ENCODE assay signal across 9 cellular contexts in the genomic region with DNA sequence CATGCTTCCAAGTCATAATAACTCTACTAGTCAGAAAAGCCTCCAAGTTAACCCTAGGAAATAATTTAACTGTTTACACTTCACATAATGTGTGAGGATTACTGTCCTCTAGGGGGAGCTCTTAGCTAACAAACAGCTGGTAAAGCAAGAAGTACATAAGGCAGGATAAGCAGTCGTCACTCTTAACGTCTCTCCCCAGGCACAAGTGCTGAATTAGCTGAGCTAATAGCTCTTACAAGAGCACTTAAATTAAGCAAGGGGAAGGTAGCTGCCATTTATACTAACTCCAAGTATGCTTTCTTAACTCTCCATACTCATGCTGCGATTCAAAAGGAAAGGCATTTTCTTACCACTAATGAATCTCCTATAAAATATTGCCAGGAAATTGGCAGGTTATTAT.
DNase-seq lines count a peak whose midpoint lies in the region; ATAC-seq and TF ChIP-seq lines count a peak whose summit lies in the region.
"Had no signal": no experiment of that assay in that cellular context is flagged by ENCODE, and none has a peak within 500 bp of the region (broad histone marks: within the 10 kb centered on the region; RNA-seq: fewer than 3 reads in every experiment).

No MANE protein-coding gene starts in this region.

- TF ChIP-seq CTCF in Loucy (conservative IDR thresholded peaks at IDR 0.05; ENCODE audit: low read length) (peak; percentile 94), OCI-LY7 (conservative IDR thresholded peaks at IDR 0.05; ENCODE audit: low read length) (peak; percentile 93)

- H3K9me3 ChIP-seq in Loucy (ENCODE audit: insufficient read depth, low read depth, low read length) (no peaks in the 10 kb centered on the region), OCI-LY7 (ENCODE audit: low read length) (no peaks in the 10 kb centered on the region)
- H3K9me3 ChIP-seq: BLaER1 had no signal

- no peak overlapping the region for H3K4me3 ChIP-seq in Loucy (ENCODE audit: low read length, poor library complexity, severe bottlenecking)
- H3K4me3 ChIP-seq in OCI-LY7 (ENCODE audit: low read depth, low read length, poor library complexity, severe bottlenecking): no peak overlapping the region
- H3K4me3 ChIP-seq: BLaER1 had no signal

- peak overlapping the region in 1 of 6 donors; percentile 5 for H3K27ac Mint-ChIP-seq in naive B cell

- H3F3A ChIP-seq in Loucy (ENCODE audit: low read depth): no peaks in the 10 kb centered on the region

- no peak overlapping the region for H2AFZ ChIP-seq in Loucy (ENCODE audit: low read length)
- H2AFZ ChIP-seq in OCI-LY7 (ENCODE audit: low read length): no peak overlapping the region

- H3K9me3 Mint-ChIP-seq in naive B cell: no peaks in the 10 kb centered on the region

- DNase-seq in SKM-1 treated with dmso at 0.1 percent for 144 hours (lab: John Stamatoyannopoulos, UW; ENCODE audit: unreplicated experiment): peak; percentile 45
- DNase-seq in SKM-1 (lab: John Stamatoyannopoulos, UW; ENCODE audit: unreplicated experiment): no peak
- peak; percentile 84 for DNase-seq in OCI-LY7 (ENCODE audit: low spot score)
- DNase-seq in dedifferentiated amniotic fluid mesenchymal stem cell (ENCODE audit: extremely low spot score): peak; percentile 74
- peak; percentile 53 for DNase-seq in naive B cell
- no peak for DNase-seq in 8988T
- DNase-seq in GM19238 (ENCODE audit: insufficient read length, low spot score): no peak

- H4K20me1 ChIP-seq in Loucy (ENCODE audit: insufficient read depth, low read length, poor library complexity, severe bottlenecking) (no peaks in the 10 kb centered on the region), OCI-LY7 (ENCODE audit: insufficient read depth, low read length) (no peaks in the 10 kb centered on the region)
- H4K20me1 ChIP-seq: BLaER1 had no signal

- H3K36me3 Mint-ChIP-seq in naive B cell: no peaks in the 10 kb centered on the region

- no peak for ATAC-seq in naive B cell (ENCODE audit: low read depth in 2 of 2)

- CTCF ChIA-PET in OCI-LY7 (lab: Charles Lee; ENCODE audit: unreplicated experiment): interaction anchor here (1.1 kb wide), 1 partner anchor 385 kb away, joined by 4 read pairs; no protein-coding TSS in a partner anchor

- no peak overlapping the region for H3K9ac ChIP-seq in Loucy (ENCODE audit: low read depth, low read length, poor library complexity, severe bottlenecking)
- H3K9ac ChIP-seq: BLaER1 had no signal

- H3K4me2 ChIP-seq in Loucy (ENCODE audit: low read depth, low read length, poor library complexity, severe bottlenecking) (no peak overlapping the region), OCI-LY7 (ENCODE audit: low read length) (no peak overlapping the region)
- H3K4me2 ChIP-seq: BLaER1 had no signal

- intact Hi-C loops in OCI-LY7 (cut with micrococcal nuclease; ENCODE audit: unreplicated experiment): loop anchor here (1.0 to 2.0 kb wide), 2 partner anchors 139 to 392 kb away; no protein-coding TSS in a partner anchor

- H3K4me1 ChIP-seq in Loucy (ENCODE audit: insufficient read depth, low read length, poor library complexity, severe bottlenecking) (peaks cover 3% of the 10 kb centered on the region), OCI-LY7 (ENCODE audit: insufficient read depth, low read length, poor library complexity, severe bottlenecking) (peaks cover 7% of the 10 kb centered on the region)

- H3K27me3 Mint-ChIP-seq in naive B cell: peaks cover 0 to 1% (median 0%) of the 10 kb centered on the region in 3 donors

- H3K36me3 ChIP-seq in Loucy (ENCODE audit: insufficient read depth, low read length) (no peaks in the 10 kb centered on the region), OCI-LY7 (ENCODE audit: insufficient read depth, low read length) (no peaks in the 10 kb centered on the region)
- H3K36me3 ChIP-seq: BLaER1 had no signal

- no peaks in the 10 kb centered on the region for H3K79me2 ChIP-seq in Loucy (ENCODE audit: insufficient read depth, low read length)
- no peaks in the 10 kb centered on the region for H3K79me2 ChIP-seq in OCI-LY7 (ENCODE audit: insufficient read depth, low read depth, low read length)

- H3K9me2 ChIP-seq in Loucy (replicated peaks; ENCODE audit: low read depth, low read length) (no peaks in the 10 kb centered on the region), OCI-LY7 (ENCODE audit: insufficient read depth, low read length) (no peaks in the 10 kb centered on the region)

- peaks cover 13 to 14% (median 13%) of the 10 kb centered on the region in 3 donors for H3K4me1 Mint-ChIP-seq in naive B cell

- BruUV-seq in OCI-LY7 (replicated peaks; lab: Mats Ljungman, UMichigan): no TSS peak

- no peak overlapping the region for H3K27ac ChIP-seq in OCI-LY7 (ENCODE audit: low read depth, low read length, poor library complexity, severe bottlenecking)
- H3K27ac ChIP-seq: BLaER1 had no signal

- no peak overlapping the region for H3K4me3 Mint-ChIP-seq in naive B cell

- POLR2A ChIA-PET in OCI-LY7 (lab: Charles Lee): interaction anchor here (1.2 kb wide), 1 partner anchor 386 kb away, joined by 3 read pairs; no protein-coding TSS in a partner anchor

- no peaks in the 10 kb centered on the region for H3K27me3 ChIP-seq in Loucy (ENCODE audit: insufficient read depth, low read length, poor library complexity, severe bottlenecking)
- H3K27me3 ChIP-seq: BLaER1 had no signal

Comparison
In these comparisons a context has a peak if more than half of its experiments do, and no peak if none do; other contexts are left out.
1. DNase-seq: peak in SKM-1 treated with dmso at 0.1 percent for 144 hours (single experiment), OCI-LY7 (single experiment), dedifferentiated amniotic fluid mesenchymal stem cell (single experiment) and naive B cell (single experiment); none in SKM-1 (single experiment), 8988T (single experiment) and GM19238 (single experiment).